Comparison of ENCODE assay signal across 8 cellular contexts in genomic region chr1:36223373-36223995, GRCh38. TPM values are rescaled to one million over a fixed set of nuclear protein-coding genes. Genes with fewer than 3 reads are reported as not detected.
DNase-seq lines count a peak whose midpoint lies in the region; TF ChIP-seq lines count a peak whose summit lies in the region.

No MANE protein-coding gene starts in this region.

- H3K36me3 ChIP-seq in H7 (replicated peaks; ENCODE audit: control insufficient read depth, insufficient read depth, low read length), result peaks cover 2% of the 10 kb centered on the region
- H3K36me3 ChIP-seq in Loucy (ENCODE audit: insufficient read depth, low read length), result no peaks in the 10 kb centered on the region
- no peaks in the 10 kb centered on the region for H3K36me3 ChIP-seq in parathyroid adenoma (ENCODE audit: control insufficient read depth, insufficient read depth, low read length)

- no peaks in the 10 kb centered on the region for H3K9me3 ChIP-seq in Loucy (ENCODE audit: insufficient read depth, low read depth, low read length)
- H3K9me3 ChIP-seq in parathyroid adenoma (ENCODE audit: control insufficient read depth, low read length), result no peaks in the 10 kb centered on the region

- DNase-seq in activated CD4-positive, CD25-positive, alpha-beta regulatory T cell treated with anti-CD3 and anti-CD28 coated beads, Interleukin-2, amount 50 U/mL, for 16 hours (ENCODE audit: low read depth, low spot score), result peak; percentile 4
- DNase-seq in activated CD4-positive, CD25-positive, alpha-beta regulatory T cell (lab: John Stamatoyannopoulos, UW), result no peak
- DNase-seq in H7 (peak; percentile 38), activated T-cell treated with anti-CD3 and anti-CD28 coated beads for 48 hours (ENCODE audit: low read depth) (peak; percentile 10), foreskin fibroblast (peak; percentile 54 to 74), hippocampal formation (lab: John Stamatoyannopoulos, UW) (no peak)

- H3K79me2 ChIP-seq in Loucy (ENCODE audit: insufficient read depth, low read length) (peaks cover 39% of the 10 kb centered on the region), parathyroid adenoma (peaks cover 22% of the 10 kb centered on the region)

- peak overlapping the region; percentile 98 for H3K27ac ChIP-seq in parathyroid adenoma

- H3F3A ChIP-seq in Loucy (ENCODE audit: low read depth), result peaks cover 4% of the 10 kb centered on the region; the same call in 1 of the 2 replicates

- H3K9ac ChIP-seq in Loucy (ENCODE audit: low read depth, low read length, poor library complexity, severe bottlenecking) (peak overlapping the region; percentile 86), parathyroid adenoma (peak overlapping the region; percentile 67)

- no peak for TF ChIP-seq CTCF in Loucy (conservative IDR thresholded peaks at IDR 0.05; ENCODE audit: low read length)
- TF ChIP-seq CTCF in foreskin fibroblast (IDR thresholded peaks at IDR 0.05; ENCODE audit: low read depth, low read length), result no peak
- TF ChIP-seq CTCF in parathyroid adenoma (IDR thresholded peaks at IDR 0.05), result no peak

- no peaks in the 10 kb centered on the region for H3K9me2 ChIP-seq in Loucy (replicated peaks; ENCODE audit: low read depth, low read length)

- H3K4me1 ChIP-seq in Loucy (ENCODE audit: insufficient read depth, low read length, poor library complexity, severe bottlenecking) (peaks cover 26% of the 10 kb centered on the region), parathyroid adenoma (peaks cover 3% of the 10 kb centered on the region)

- peaks cover 33% of the 10 kb centered on the region for H4K20me1 ChIP-seq in Loucy (ENCODE audit: insufficient read depth, low read length, poor library complexity, severe bottlenecking)

- H2AFZ ChIP-seq in Loucy (ENCODE audit: low read length) (peak overlapping the region; percentile 95), parathyroid adenoma (peak overlapping the region; percentile 95)

- H3K4me3 ChIP-seq in H7 (ENCODE audit: insufficient read depth, low read depth, low read length) (peak overlapping the region; percentile 43), Loucy (ENCODE audit: low read length, poor library complexity, severe bottlenecking) (peak overlapping the region; percentile 88), foreskin fibroblast (ENCODE audit: low read depth in 1 of 2, low read length in 2 of 2) (peak overlapping the region; percentile 55 to 71), parathyroid adenoma (ENCODE audit: low read depth, low read length) (peak overlapping the region; percentile 93)

- H3K4me2 ChIP-seq in Loucy (ENCODE audit: low read depth, low read length, poor library complexity, severe bottlenecking) (peak overlapping the region; percentile 79), parathyroid adenoma (ENCODE audit: low read length) (peak overlapping the region; percentile 90)

- H3K27me3 ChIP-seq in H7 (ENCODE audit: control insufficient read depth, insufficient read depth, low read length) (no peaks in the 10 kb centered on the region), Loucy (ENCODE audit: insufficient read depth, low read length, poor library complexity, severe bottlenecking) (no peaks in the 10 kb centered on the region), parathyroid adenoma (ENCODE audit: control insufficient read depth, insufficient read depth, low read length) (no peaks in the 10 kb centered on the region)

RNA-seq across cellular contexts. Expression of gene THRAP3, which starts 0.8 kb away (rescaled TPM):
- 82.7 and 90.7 TPM in 2 replicates for total RNA-seq in H7 (2014; rRNA removed; shearing (Covaris generic))

Comparison
In these comparisons a context has a peak if more than half of its experiments do, and no peak if none do; other contexts are left out.
1. DNase-seq: peak in activated CD4-positive, CD25-positive, alpha-beta regulatory T cell treated with anti-CD3 and anti-CD28 coated beads, Interleukin-2, amount 50 U/mL, for 16 hours (single experiment), H7 (single experiment), activated T-cell treated with anti-CD3 and anti-CD28 coated beads for 48 hours (single experiment) and foreskin fibroblast (2 of 2); none in activated CD4-positive, CD25-positive, alpha-beta regulatory T cell (0 of 4) and hippocampal formation (0 of 2).
2. H3K4me3 ChIP-seq: peak in every context shown above with its lines; median percentile 93 in parathyroid adenoma; 88 in Loucy; 63 in foreskin fibroblast; 43 in H7.